In the genomic region with DNA sequence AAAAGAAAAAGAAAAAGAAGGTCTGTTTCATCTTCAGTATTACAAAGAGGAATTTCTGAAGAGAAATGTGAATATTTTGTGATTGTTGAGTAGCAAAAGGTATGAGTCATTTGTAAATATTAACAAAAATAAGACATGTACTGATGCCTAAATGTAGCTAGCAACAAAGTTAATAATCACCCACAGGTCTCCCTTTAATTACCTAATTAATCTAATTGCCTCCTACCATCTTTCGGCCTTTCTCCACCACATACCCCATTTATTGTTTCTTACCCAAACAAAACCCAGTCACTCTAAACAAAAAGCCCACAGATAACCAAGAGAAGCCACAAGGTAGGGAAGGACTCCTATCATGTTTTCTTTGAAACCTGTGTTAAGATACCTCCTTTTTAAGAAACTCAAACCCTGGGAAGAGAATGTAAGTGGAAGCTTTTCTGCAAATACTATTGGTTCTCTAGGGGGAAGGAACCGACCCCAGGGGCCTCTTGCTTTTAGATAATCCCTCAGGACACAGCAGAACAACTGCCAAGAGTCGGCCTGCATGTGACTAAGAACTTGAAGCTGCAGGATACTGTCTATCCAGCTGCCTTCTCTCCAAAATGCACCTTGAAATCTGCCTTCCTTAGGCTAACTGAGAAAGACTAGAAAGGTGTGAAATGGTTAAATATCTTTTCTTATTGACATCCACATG, we compare ENCODE assay signal across 22 cellular contexts. TPM values are rescaled to one million over a fixed set of nuclear protein-coding genes. Genes with fewer than 3 reads are reported as not detected.
A peak's percentile ranks its signal among the peaks of the same experiment; 100 is the strongest.
DNase-seq lines count a peak whose midpoint lies in the region; ATAC-seq and TF ChIP-seq lines count a peak whose summit lies in the region.
"Had no signal": no experiment of that assay in that cellular context is flagged by ENCODE, and none has a peak within 500 bp of the region (broad histone marks: within the 10 kb centered on the region; RNA-seq: fewer than 3 reads in every experiment).

No MANE protein-coding gene starts in this region.

- H3K36me3 Mint-ChIP-seq in mesothelial cell of epicardium, result no peaks in the 10 kb centered on the region
- H3K36me3 Mint-ChIP-seq in Caco-2 (ENCODE audit: insufficient read depth, unreplicated experiment), result no peaks in the 10 kb centered on the region
- H3K36me3 Mint-ChIP-seq: activated naive CD4-positive, alpha-beta T cell treated with anti-CD3 and anti-CD28 coated beads, Interleukin-2, amount 10 ng/mL, durations not matched to agents 7 days and 5 days; stimulated activated memory B cell treated with anti-CD40 and anti-IgM and Interleukin-4, amounts not matched to agents 10 μg/mL and 1 μg/mL and 100 μg/mL, for 72 hours had no signal

- 0 out of 2 replicates have a peak, but pooled peaks cover 6% of the 10 kb centered on the region for H3K4me1 ChIP-seq in Caco-2
- H3K4me1 ChIP-seq: foreskin keratinocyte, psoas muscle, suprapubic skin had no signal

- no peaks in the 10 kb centered on the region for H3K27me3 ChIP-seq in Caco-2 (replicated peaks; ENCODE audit: control insufficient read depth, insufficient read depth, low read length)
- H3K27me3 ChIP-seq: dorsolateral prefrontal cortex, foreskin keratinocyte, suprapubic skin had no signal

- ATAC-seq in GM19467 (IDR thresholded peaks at IDR 0.05; ENCODE audit: unreplicated experiment) (no peak), GM21447 (IDR thresholded peaks at IDR 0.05; ENCODE audit: unreplicated experiment) (no peak)
- ATAC-seq: foreskin keratinocyte; psoas muscle; stimulated activated memory B cell treated with anti-CD40 and anti-IgM and Interleukin-4, amounts not matched to agents 10 μg/mL and 1 μg/mL and 100 μg/mL, for 72 hours had no signal

- no peaks in the 10 kb centered on the region for H3K27me3 Mint-ChIP-seq in mesothelial cell of epicardium (ENCODE audit: low read depth)
- H3K27me3 Mint-ChIP-seq in Caco-2 (ENCODE audit: insufficient read depth, unreplicated experiment), result no peaks in the 10 kb centered on the region
- H3K27me3 Mint-ChIP-seq: stimulated activated memory B cell treated with anti-CD40 and anti-IgM and Interleukin-4, amounts not matched to agents 10 μg/mL and 1 μg/mL and 100 μg/mL, for 72 hours had no signal

- no TSS peak for BruUV-seq in Caco-2 (replicated peaks; lab: Mats Ljungman, UMichigan)

- POLR2A ChIA-PET in Caco-2 (lab: Charles Lee), result no interaction called here

- H3K9me3 Mint-ChIP-seq in mesothelial cell of epicardium (no peaks in the 10 kb centered on the region), Caco-2 (ENCODE audit: unreplicated experiment) (no peaks in the 10 kb centered on the region)
- H3K9me3 Mint-ChIP-seq: activated naive CD4-positive, alpha-beta T cell treated with anti-CD3 and anti-CD28 coated beads, Interleukin-2, amount 10 ng/mL, durations not matched to agents 7 days and 5 days; CD14-positive monocyte; stimulated activated memory B cell treated with anti-CD40 and anti-IgM and Interleukin-4, amounts not matched to agents 10 μg/mL and 1 μg/mL and 100 μg/mL, for 72 hours had no signal

- no peaks in the 10 kb centered on the region for H3K36me3 ChIP-seq in Caco-2 (ENCODE audit: control insufficient read depth, insufficient read depth, low read length)
- H3K36me3 ChIP-seq: suprapubic skin had no signal

- intact Hi-C loops in Caco-2 (cut with micrococcal nuclease; ENCODE audit: unreplicated experiment), result no loop called here

- no peak overlapping the region for H3K4me3 ChIP-seq in cardiac fibroblast (replicated peaks in 1 of 2; ENCODE audit: low read depth in 2 of 2, low read length in 2 of 2)
- no peak overlapping the region for H3K4me3 ChIP-seq in Caco-2 (ENCODE audit: low read depth, low read length)
- H3K4me3 ChIP-seq: dorsolateral prefrontal cortex, psoas muscle, skin epidermis, suprapubic skin had no signal

- no peaks in the 10 kb centered on the region for H3K9me3 ChIP-seq in Caco-2
- H3K9me3 ChIP-seq: psoas muscle, suprapubic skin had no signal

- H3K4me1 Mint-ChIP-seq in mesothelial cell of epicardium, result peaks cover 15% of the 10 kb centered on the region
- H3K4me1 Mint-ChIP-seq in Caco-2 (ENCODE audit: low read depth, unreplicated experiment), result peaks cover 17% of the 10 kb centered on the region
- H3K4me1 Mint-ChIP-seq: activated naive CD4-positive, alpha-beta T cell treated with anti-CD3 and anti-CD28 coated beads, Interleukin-2, amount 10 ng/mL, durations not matched to agents 7 days and 5 days had no signal

- TF ChIP-seq CTCF in cardiac fibroblast (IDR thresholded peaks at IDR 0.05; ENCODE audit: low read depth, low read length) (no peak), mesothelial cell of epicardium (IDR thresholded peaks at IDR 0.05; ENCODE audit: unreplicated experiment) (no peak), Caco-2 (IDR thresholded peaks at IDR 0.05; ENCODE audit: insufficient read depth in 1 of 2, low read depth in 1 of 2, low read length in 1 of 2, severe bottlenecking in 1 of 2, unreplicated experiment in 1 of 2) (no peak)

- DNase-seq in D341Med (ENCODE audit: low spot score) (peak; percentile 54), NCI-H69 (lab: John Stamatoyannopoulos, UW) (peak; percentile 70), cardiac fibroblast (ENCODE audit: low read depth in 2 of 2) (peak; percentile 51 to 58), mesothelial cell of epicardium (ENCODE audit: low spot score in 2 of 2, unreplicated experiment in 2 of 2) (no peak), dedifferentiated amniotic fluid mesenchymal stem cell (ENCODE audit: extremely low spot score) (no peak), Caco-2 (no peak)
- DNase-seq: activated naive CD4-positive, alpha-beta T cell treated with anti-CD3 and anti-CD28 coated beads, Interleukin-2, amount 10 ng/mL, durations not matched to agents 7 days and 5 days; activated T-cell treated with anti-CD3 and anti-CD28 coated beads, Interleukin-2, amount 50 U/mL, for 1 hour; amygdala; dorsolateral prefrontal cortex; foreskin keratinocyte; hypothalamus; NCI-H1048; NCI-H2029 treated with DMSO at 0.1 percent for 48 hours; NCI-H510A treated with DMSO at 0.1 percent for 48 hours; psoas muscle had no signal

- H3K27ac Mint-ChIP-seq in mesothelial cell of epicardium, result peak overlapping the region; percentile 23
- no peak overlapping the region for H3K27ac Mint-ChIP-seq in Caco-2 (ENCODE audit: unreplicated experiment)
- H3K27ac Mint-ChIP-seq: activated naive CD4-positive, alpha-beta T cell treated with anti-CD3 and anti-CD28 coated beads, Interleukin-2, amount 10 ng/mL, durations not matched to agents 7 days and 5 days; CD14-positive monocyte; stimulated activated memory B cell treated with anti-CD40 and anti-IgM and Interleukin-4, amounts not matched to agents 10 μg/mL and 1 μg/mL and 100 μg/mL, for 72 hours had no signal

- CTCF ChIA-PET in Caco-2 (lab: Charles Lee), result no interaction called here

- no peak overlapping the region for H3K4me3 Mint-ChIP-seq in mesothelial cell of epicardium
- H3K4me3 Mint-ChIP-seq in Caco-2 (ENCODE audit: unreplicated experiment), result no peak overlapping the region
- H3K4me3 Mint-ChIP-seq: activated naive CD4-positive, alpha-beta T cell treated with anti-CD3 and anti-CD28 coated beads, Interleukin-2, amount 10 ng/mL, durations not matched to agents 7 days and 5 days; CD14-positive monocyte; stimulated activated memory B cell treated with anti-CD40 and anti-IgM and Interleukin-4, amounts not matched to agents 10 μg/mL and 1 μg/mL and 100 μg/mL, for 72 hours had no signal

RNA-seq across cellular contexts. Expression of a gene that starts 16.1 kb away (rescaled TPM):
- total RNA-seq in mesothelial cell of epicardium (46.3 to 47.8 TPM (median 47.7 TPM) in 3 replicates), Caco-2 (2022) (27.5 and 30.8 TPM in 2 replicates)

RNA-seq across cellular contexts. Expression of a gene that starts 30.8 kb away (rescaled TPM):
- total RNA-seq in mesothelial cell of epicardium (404 to 411 TPM (median 407 TPM) in 3 replicates), Caco-2 (2022) (422 and 425 TPM in 2 replicates)

Comparison
In these comparisons a context has a peak if more than half of its experiments do, and no peak if none do; other contexts are left out.
1. DNase-seq: peak in D341Med (single experiment), NCI-H69 (single experiment) and cardiac fibroblast (2 of 2); none in mesothelial cell of epicardium (0 of 2), dedifferentiated amniotic fluid mesenchymal stem cell (single experiment) and Caco-2 (0 of 2).